Comparison of ENCODE assay signal across 1 cellular context in the genomic region with DNA sequence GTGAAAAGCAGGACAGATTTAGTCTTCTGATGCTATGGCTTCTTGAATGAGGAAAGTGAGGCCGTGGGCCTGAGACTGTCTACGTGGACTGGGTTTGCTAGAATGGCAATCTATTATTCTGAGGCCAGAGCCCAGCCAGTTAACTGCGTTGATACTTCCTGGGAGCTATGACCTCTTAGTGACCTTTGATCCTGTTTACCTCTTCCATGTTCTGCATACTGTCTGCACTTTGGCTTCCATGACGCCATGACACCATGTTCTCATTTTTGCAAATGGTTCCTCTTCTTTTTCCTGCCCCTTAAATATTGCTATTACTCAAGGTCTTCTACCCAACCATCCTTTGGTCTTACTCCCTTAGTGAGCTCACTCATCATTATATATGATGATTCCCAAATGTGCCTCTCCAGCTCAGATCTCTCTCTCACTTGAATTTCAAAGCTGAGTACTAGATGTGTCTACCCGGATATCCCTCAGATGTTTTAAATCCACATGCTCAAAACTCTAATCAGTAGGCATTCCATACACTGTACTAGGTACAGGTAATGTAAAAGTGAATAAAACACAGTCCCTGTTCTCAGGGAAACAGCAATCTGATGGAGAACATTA.
A peak's percentile ranks its signal among the peaks of the same experiment; 100 is the strongest.
TF ChIP-seq lines count a peak whose summit lies in the region.

No MANE protein-coding gene starts in this region.

TF ChIP-seq in HepG2, 621 proteins besides CTCF, POLR2A, EP300 and RAD21 (continued from another document):
- TF ChIP-seq, protein P1, sequence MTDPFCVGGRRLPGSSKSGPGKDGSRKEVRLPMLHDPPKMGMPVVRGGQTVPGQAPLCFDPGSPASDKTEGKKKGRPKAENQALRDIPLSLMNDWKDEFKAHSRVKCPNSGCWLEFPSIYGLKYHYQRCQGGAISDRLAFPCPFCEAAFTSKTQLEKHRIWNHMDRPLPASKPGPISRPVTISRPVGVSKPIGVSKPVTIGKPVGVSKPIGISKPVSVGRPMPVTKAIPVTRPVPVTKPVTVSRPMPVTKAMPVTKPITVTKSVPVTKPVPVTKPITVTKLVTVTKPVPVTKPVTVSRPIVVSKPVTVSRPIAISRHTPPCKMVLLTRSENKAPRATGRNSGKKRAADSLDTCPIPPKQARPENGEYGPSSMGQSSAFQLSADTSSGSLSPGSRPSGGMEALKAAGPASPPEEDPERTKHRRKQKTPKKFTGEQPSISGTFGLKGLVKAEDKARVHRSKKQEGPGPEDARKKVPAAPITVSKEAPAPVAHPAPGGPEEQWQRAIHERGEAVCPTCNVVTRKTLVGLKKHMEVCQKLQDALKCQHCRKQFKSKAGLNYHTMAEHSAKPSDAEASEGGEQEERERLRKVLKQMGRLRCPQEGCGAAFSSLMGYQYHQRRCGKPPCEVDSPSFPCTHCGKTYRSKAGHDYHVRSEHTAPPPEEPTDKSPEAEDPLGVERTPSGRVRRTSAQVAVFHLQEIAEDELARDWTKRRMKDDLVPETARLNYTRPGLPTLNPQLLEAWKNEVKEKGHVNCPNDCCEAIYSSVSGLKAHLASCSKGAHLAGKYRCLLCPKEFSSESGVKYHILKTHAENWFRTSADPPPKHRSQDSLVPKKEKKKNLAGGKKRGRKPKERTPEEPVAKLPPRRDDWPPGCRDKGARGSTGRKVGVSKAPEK (CRISPR knock-in tag; IDR thresholded peaks at IDR 0.05; ENCODE audit: borderline replicate concordance), result no peak
- TF ChIP-seq EZH2 (conservative IDR thresholded peaks at IDR 0.05; ENCODE audit: low read depth, low read length), result no peak
- peak; percentile 88 for TF ChIP-seq RARA (CRISPR knock-in tag; IDR thresholded peaks at IDR 0.05)
- peak; percentile 78; the same call in 1 of the 2 replicates for TF ChIP-seq FOXO1 (CRISPR knock-in tag; IDR thresholded peaks at IDR 0.05)
- TF ChIP-seq GTF2F1 (IDR thresholded peaks at IDR 0.05; ENCODE audit: low read length), result no peak
- no peak for TF ChIP-seq TCF7 (IDR thresholded peaks at IDR 0.05; ENCODE audit: low read depth)
- TF ChIP-seq ZNF839 (CRISPR knock-in tag; IDR thresholded peaks at IDR 0.05; ENCODE audit: borderline replicate concordance), result no peak
- TF ChIP-seq HNRNPLL (IDR thresholded peaks at IDR 0.05; ENCODE audit: low read depth, low read length, poor library complexity, severe bottlenecking), result no peak
- TF ChIP-seq GABPA (IDR thresholded peaks at IDR 0.05; ENCODE audit: low read depth, low read length), result no peak
- 0 out of 2 replicates have a peak, but pooled peaks have one; percentile 9 for TF ChIP-seq GABPA (CRISPR knock-in tag; IDR thresholded peaks at IDR 0.05; ENCODE audit: low read depth)
- TF ChIP-seq HNF4G (IDR thresholded peaks at IDR 0.05; ENCODE audit: borderline replicate concordance, low read depth, low read length), result peak; percentile 51; the same call in 1 of the 2 replicates
- TF ChIP-seq HNF4G (CRISPR knock-in tag; IDR thresholded peaks at IDR 0.05; ENCODE audit: borderline replicate concordance, low read depth), result no peak; the same call in 1 of the 2 replicates
- no peak for TF ChIP-seq ZNF747 (CRISPR knock-in tag; IDR thresholded peaks at IDR 0.05; ENCODE audit: borderline replicate concordance)
- TF ChIP-seq, protein P2, sequence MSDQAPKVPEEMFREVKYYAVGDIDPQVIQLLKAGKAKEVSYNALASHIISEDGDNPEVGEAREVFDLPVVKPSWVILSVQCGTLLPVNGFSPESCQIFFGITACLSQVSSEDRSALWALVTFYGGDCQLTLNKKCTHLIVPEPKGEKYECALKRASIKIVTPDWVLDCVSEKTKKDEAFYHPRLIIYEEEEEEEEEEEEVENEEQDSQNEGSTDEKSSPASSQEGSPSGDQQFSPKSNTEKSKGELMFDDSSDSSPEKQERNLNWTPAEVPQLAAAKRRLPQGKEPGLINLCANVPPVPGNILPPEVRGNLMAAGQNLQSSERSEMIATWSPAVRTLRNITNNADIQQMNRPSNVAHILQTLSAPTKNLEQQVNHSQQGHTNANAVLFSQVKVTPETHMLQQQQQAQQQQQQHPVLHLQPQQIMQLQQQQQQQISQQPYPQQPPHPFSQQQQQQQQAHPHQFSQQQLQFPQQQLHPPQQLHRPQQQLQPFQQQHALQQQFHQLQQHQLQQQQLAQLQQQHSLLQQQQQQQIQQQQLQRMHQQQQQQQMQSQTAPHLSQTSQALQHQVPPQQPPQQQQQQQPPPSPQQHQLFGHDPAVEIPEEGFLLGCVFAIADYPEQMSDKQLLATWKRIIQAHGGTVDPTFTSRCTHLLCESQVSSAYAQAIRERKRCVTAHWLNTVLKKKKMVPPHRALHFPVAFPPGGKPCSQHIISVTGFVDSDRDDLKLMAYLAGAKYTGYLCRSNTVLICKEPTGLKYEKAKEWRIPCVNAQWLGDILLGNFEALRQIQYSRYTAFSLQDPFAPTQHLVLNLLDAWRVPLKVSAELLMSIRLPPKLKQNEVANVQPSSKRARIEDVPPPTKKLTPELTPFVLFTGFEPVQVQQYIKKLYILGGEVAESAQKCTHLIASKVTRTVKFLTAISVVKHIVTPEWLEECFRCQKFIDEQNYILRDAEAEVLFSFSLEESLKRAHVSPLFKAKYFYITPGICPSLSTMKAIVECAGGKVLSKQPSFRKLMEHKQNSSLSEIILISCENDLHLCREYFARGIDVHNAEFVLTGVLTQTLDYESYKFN (CRISPR knock-in tag; conservative IDR thresholded peaks at IDR 0.05), result peak; percentile 42; the same call in 1 of the 2 replicates
- no peak for TF ChIP-seq KDM5B (CRISPR knock-in tag; IDR thresholded peaks at IDR 0.05; ENCODE audit: borderline replicate concordance)
- peak; percentile 81 for TF ChIP-seq POGZ (CRISPR knock-in tag; IDR thresholded peaks at IDR 0.05)
- no peak for TF ChIP-seq CREBL2 (CRISPR knock-in tag; IDR thresholded peaks at IDR 0.05; ENCODE audit: borderline replicate concordance)
- peak; percentile 34; the same call in 1 of the 2 replicates for TF ChIP-seq FOXA3 (CRISPR knock-in tag; IDR thresholded peaks at IDR 0.05)
- TF ChIP-seq, protein P3, sequence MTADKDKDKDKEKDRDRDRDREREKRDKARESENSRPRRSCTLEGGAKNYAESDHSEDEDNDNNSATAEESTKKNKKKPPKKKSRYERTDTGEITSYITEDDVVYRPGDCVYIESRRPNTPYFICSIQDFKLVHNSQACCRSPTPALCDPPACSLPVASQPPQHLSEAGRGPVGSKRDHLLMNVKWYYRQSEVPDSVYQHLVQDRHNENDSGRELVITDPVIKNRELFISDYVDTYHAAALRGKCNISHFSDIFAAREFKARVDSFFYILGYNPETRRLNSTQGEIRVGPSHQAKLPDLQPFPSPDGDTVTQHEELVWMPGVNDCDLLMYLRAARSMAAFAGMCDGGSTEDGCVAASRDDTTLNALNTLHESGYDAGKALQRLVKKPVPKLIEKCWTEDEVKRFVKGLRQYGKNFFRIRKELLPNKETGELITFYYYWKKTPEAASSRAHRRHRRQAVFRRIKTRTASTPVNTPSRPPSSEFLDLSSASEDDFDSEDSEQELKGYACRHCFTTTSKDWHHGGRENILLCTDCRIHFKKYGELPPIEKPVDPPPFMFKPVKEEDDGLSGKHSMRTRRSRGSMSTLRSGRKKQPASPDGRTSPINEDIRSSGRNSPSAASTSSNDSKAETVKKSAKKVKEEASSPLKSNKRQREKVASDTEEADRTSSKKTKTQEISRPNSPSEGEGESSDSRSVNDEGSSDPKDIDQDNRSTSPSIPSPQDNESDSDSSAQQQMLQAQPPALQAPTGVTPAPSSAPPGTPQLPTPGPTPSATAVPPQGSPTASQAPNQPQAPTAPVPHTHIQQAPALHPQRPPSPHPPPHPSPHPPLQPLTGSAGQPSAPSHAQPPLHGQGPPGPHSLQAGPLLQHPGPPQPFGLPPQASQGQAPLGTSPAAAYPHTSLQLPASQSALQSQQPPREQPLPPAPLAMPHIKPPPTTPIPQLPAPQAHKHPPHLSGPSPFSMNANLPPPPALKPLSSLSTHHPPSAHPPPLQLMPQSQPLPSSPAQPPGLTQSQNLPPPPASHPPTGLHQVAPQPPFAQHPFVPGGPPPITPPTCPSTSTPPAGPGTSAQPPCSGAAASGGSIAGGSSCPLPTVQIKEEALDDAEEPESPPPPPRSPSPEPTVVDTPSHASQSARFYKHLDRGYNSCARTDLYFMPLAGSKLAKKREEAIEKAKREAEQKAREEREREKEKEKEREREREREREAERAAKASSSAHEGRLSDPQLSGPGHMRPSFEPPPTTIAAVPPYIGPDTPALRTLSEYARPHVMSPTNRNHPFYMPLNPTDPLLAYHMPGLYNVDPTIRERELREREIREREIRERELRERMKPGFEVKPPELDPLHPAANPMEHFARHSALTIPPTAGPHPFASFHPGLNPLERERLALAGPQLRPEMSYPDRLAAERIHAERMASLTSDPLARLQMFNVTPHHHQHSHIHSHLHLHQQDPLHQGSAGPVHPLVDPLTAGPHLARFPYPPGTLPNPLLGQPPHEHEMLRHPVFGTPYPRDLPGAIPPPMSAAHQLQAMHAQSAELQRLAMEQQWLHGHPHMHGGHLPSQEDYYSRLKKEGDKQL (CRISPR knock-in tag; IDR thresholded peaks at IDR 0.05; ENCODE audit: low read depth), result no peak
- peak; percentile 57; the same call in 1 of the 2 replicates for TF ChIP-seq EHMT2 (IDR thresholded peaks at IDR 0.05; ENCODE audit: borderline replicate concordance, low read depth, low read length)
- TF ChIP-seq NFAT5 (CRISPR knock-in tag; IDR thresholded peaks at IDR 0.05), result no peak
- TF ChIP-seq SATB2 (CRISPR knock-in tag; IDR thresholded peaks at IDR 0.05), result no peak
- TF ChIP-seq, protein P4, sequence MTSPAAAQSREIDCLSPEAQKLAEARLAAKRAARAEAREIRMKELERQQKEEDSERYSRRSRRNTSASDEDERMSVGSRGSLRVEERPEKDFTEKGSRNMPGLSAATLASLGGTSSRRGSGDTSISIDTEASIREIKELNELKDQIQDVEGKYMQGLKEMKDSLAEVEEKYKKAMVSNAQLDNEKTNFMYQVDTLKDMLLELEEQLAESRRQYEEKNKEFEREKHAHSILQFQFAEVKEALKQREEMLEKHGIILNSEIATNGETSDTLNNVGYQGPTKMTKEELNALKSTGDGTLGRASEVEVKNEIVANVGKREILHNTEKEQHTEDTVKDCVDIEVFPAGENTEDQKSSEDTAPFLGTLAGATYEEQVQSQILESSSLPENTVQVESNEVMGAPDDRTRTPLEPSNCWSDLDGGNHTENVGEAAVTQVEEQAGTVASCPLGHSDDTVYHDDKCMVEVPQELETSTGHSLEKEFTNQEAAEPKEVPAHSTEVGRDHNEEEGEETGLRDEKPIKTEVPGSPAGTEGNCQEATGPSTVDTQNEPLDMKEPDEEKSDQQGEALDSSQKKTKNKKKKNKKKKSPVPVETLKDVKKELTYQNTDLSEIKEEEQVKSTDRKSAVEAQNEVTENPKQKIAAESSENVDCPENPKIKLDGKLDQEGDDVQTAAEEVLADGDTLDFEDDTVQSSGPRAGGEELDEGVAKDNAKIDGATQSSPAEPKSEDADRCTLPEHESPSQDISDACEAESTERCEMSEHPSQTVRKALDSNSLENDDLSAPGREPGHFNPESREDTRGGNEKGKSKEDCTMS (CRISPR knock-in tag; conservative IDR thresholded peaks at IDR 0.05), result no peak
- TF ChIP-seq ZNF644 (CRISPR knock-in tag; IDR thresholded peaks at IDR 0.05; ENCODE audit: low read depth), result peak; percentile 97
- TF ChIP-seq HMGA1 (CRISPR knock-in tag; conservative IDR thresholded peaks at IDR 0.05), result no peak
- no peak for TF ChIP-seq JDP2 (CRISPR knock-in tag; IDR thresholded peaks at IDR 0.05; ENCODE audit: borderline replicate concordance)
- peak; percentile 61; the same call in 1 of the 2 replicates for TF ChIP-seq WIZ (CRISPR knock-in tag; IDR thresholded peaks at IDR 0.05)
- no peak for TF ChIP-seq ZNF567 (CRISPR knock-in tag; IDR thresholded peaks at IDR 0.05; ENCODE audit: borderline replicate concordance)
- TF ChIP-seq NKX3-1 (CRISPR knock-in tag; IDR thresholded peaks at IDR 0.05), result no peak
- TF ChIP-seq ZNF383 (CRISPR knock-in tag; IDR thresholded peaks at IDR 0.05; ENCODE audit: borderline replicate concordance), result no peak
- TF ChIP-seq KLF6 (CRISPR knock-in tag; IDR thresholded peaks at IDR 0.05), result no peak
- no peak for TF ChIP-seq PHB2 (IDR thresholded peaks at IDR 0.05; ENCODE audit: partially characterized antibody)
- TF ChIP-seq ZNF543 (CRISPR knock-in tag; IDR thresholded peaks at IDR 0.05), result no peak
- no peak for TF ChIP-seq ZNF773 (CRISPR knock-in tag; IDR thresholded peaks at IDR 0.05; ENCODE audit: borderline replicate concordance)
- TF ChIP-seq TRIM24 (CRISPR knock-in tag; IDR thresholded peaks at IDR 0.05), result no peak
- no peak for TF ChIP-seq FOXP1 (IDR thresholded peaks at IDR 0.05)
- TF ChIP-seq FOXP1 (CRISPR knock-in tag; IDR thresholded peaks at IDR 0.05), result 0 out of 2 replicates have a peak, but pooled peaks have one; percentile 44
TF ChIP-seq in HepG2: peak in this region for 24.
